8 cellular contexts compared by ENCODE assay signal in the genomic region with DNA sequence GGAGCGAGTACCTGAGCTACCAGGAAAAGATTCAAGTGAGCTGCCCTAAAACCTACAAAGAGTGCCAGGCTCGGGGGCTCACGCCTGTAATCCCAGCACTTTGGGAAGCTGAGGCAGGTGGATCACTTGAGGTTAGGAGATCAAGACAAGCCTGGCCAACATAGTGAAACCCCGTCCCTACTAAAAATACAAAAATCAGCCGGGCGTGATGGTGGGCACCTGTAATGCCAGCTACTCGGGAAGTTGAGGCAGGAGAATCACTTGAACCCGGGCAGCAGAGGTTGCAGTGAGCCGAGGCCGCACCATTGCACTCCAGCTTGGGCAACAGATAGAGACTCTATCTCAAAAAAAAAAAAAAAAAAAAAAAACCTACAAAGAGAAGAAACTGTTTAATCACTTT. TPM values are rescaled to one million over a fixed set of nuclear protein-coding genes. Genes with fewer than 3 reads are reported as not detected.
DNase-seq lines count a peak whose midpoint lies in the region; ATAC-seq and TF ChIP-seq lines count a peak whose summit lies in the region.
"Not testable (repeated sequence)": the region's sequence is repeated elsewhere in the genome, so short reads cannot be mapped to it uniquely, and the experiment has no call there.
"Had no signal": no experiment of that assay in that cellular context is flagged by ENCODE, and none has a peak within 500 bp of the region (broad histone marks: within the 10 kb centered on the region; RNA-seq: fewer than 3 reads in every experiment).

No MANE protein-coding gene starts in this region.

- peaks cover 6 to 18% of the 10 kb centered on the region in 2 donors for H3K36me3 Mint-ChIP-seq in stimulated activated naive B cell treated with anti-CD40 and anti-IgM and Interleukin-4, amounts not matched to agents 10 μg/mL and 1 μg/mL and 100 μg/mL, for 72 hours

- peaks cover 14 to 19% of the 10 kb centered on the region in 2 donors for H3K4me1 Mint-ChIP-seq in stimulated activated naive B cell treated with anti-CD40 and anti-IgM and Interleukin-4, amounts not matched to agents 10 μg/mL and 1 μg/mL and 100 μg/mL, for 72 hours

- WGBS in body of pancreas, 2 donors = 90 to 93% methylated on average over 10 of the region's 10 CpGs

- H3K27ac Mint-ChIP-seq in stimulated activated naive B cell treated with anti-CD40 and anti-IgM and Interleukin-4, amounts not matched to agents 10 μg/mL and 1 μg/mL and 100 μg/mL, for 72 hours = peak overlapping the region; percentile 60

- CTCF ChIA-PET in A673 (lab: Charles Lee) = interaction anchor here (0.7 kb wide), 1 partner anchor 138 kb away, joined by 3 read pairs; no protein-coding TSS in a partner anchor
- CTCF ChIA-PET in HEK293 (lab: Yijun Ruan, JAX) = interaction anchor here (0.6 to 1.9 kb wide), 3 partner anchors 14 to 64 kb away, joined by 3 to 6 read pairs (median 4); partner anchors contain the start of gene C1orf54

- H3K9ac ChIP-seq in SK-N-MC (ENCODE audit: insufficient read length) = not testable (repeated sequence)

- intact Hi-C loops in A673 (cut with micrococcal nuclease; ENCODE audit: unreplicated experiment); body of pancreas (cut with DNase I): not testable (repeated sequence)

- not testable (repeated sequence) for DNase-seq in A673 (ENCODE audit: low spot score); SK-N-MC (ENCODE audit: low read depth, low spot score); body of pancreas; stimulated activated naive B cell treated with anti-CD40 and anti-IgM and Interleukin-4, amounts not matched to agents 10 μg/mL and 1 μg/mL and 100 μg/mL, for 72 hours

- H3K9me3 ChIP-seq in A673 (ENCODE audit: low read depth, low read length, poor library complexity, severe bottlenecking); HEK293 (ENCODE audit: control insufficient read depth, insufficient read depth, low read depth, low read length); SK-N-MC (ENCODE audit: low read depth, low read length); body of pancreas; muscle layer of duodenum (ENCODE audit: control insufficient read depth in 1 of 2, low read length in 2 of 2): not testable (repeated sequence)

- peak overlapping the region in 1 of 2 donors; percentile 29 for H3K4me3 Mint-ChIP-seq in stimulated activated naive B cell treated with anti-CD40 and anti-IgM and Interleukin-4, amounts not matched to agents 10 μg/mL and 1 μg/mL and 100 μg/mL, for 72 hours

- H3K4me1 ChIP-seq in A673 (ENCODE audit: insufficient read depth, low read length, poor library complexity, severe bottlenecking); HEK293 (ENCODE audit: control insufficient read depth, insufficient read depth, low read length); muscle layer of duodenum (ENCODE audit: control insufficient read depth in 1 of 2, insufficient read depth in 2 of 2, low read length in 2 of 2): not testable (repeated sequence)
- peaks cover 25% of the 10 kb centered on the region for H3K4me1 ChIP-seq in body of pancreas

- H3K36me3 ChIP-seq in A673 (ENCODE audit: insufficient read depth, low read length, poor library complexity, severe bottlenecking) (peaks cover 39% of the 10 kb centered on the region), HEK293 (ENCODE audit: control insufficient read depth in 2 of 2, insufficient read depth in 1 of 2, low read length in 2 of 2) (peaks cover 33 to 36% of the 10 kb centered on the region in 2 experiments), SK-N-MC (ENCODE audit: insufficient read depth, low read length) (peaks cover 37% of the 10 kb centered on the region)
- H3K36me3 ChIP-seq in body of pancreas (replicated peaks in 1 of 2; ENCODE audit: insufficient read depth in 1 of 2, low read depth in 2 of 2); muscle layer of duodenum (ENCODE audit: control insufficient read depth in 1 of 2, insufficient read depth in 2 of 2, low read length in 2 of 2): not testable (repeated sequence)

- H3K27me3 Mint-ChIP-seq in stimulated activated naive B cell treated with anti-CD40 and anti-IgM and Interleukin-4, amounts not matched to agents 10 μg/mL and 1 μg/mL and 100 μg/mL, for 72 hours = not testable (repeated sequence)

- H3K4me3 ChIP-seq in A673 (ENCODE audit: low read depth, low read length, poor library complexity, severe bottlenecking) = peak overlapping the region; percentile 77
- not testable (repeated sequence) for H3K4me3 ChIP-seq in HEK293 (ENCODE audit: low read depth, low read length); body of pancreas; muscle layer of duodenum (ENCODE audit: low read depth in 1 of 2, low read length in 2 of 2)
- H3K4me3 ChIP-seq in SK-N-MC = peak overlapping the region; percentile 82; the same call in 1 of the 2 replicates

- H3K9me3 Mint-ChIP-seq in stimulated activated naive B cell treated with anti-CD40 and anti-IgM and Interleukin-4, amounts not matched to agents 10 μg/mL and 1 μg/mL and 100 μg/mL, for 72 hours = not testable (repeated sequence)

- H3K27ac ChIP-seq in A673 (ENCODE audit: low read depth, low read length, poor library complexity, severe bottlenecking) (peak overlapping the region; percentile 95), SK-N-MC (peak overlapping the region; percentile 81; the same call in 1 of the 2 replicates), body of pancreas (peak overlapping the region in 3 of 4 donors; percentile 80 to 94 (median 87)), muscle layer of duodenum (ENCODE audit: low read length) (peak overlapping the region; percentile 98)
- H3K27ac ChIP-seq in HEK293 (ENCODE audit: extremely low read depth, low read depth, low read length) = not testable (repeated sequence)

- not testable (repeated sequence) for TF ChIP-seq CTCF in A673 (conservative IDR thresholded peaks at IDR 0.05; ENCODE audit: low read depth, low read length); HEK293 (tag by site-specific recombination; IDR thresholded peaks at IDR 0.05); body of pancreas (IDR thresholded peaks at IDR 0.05)

- POLR2A ChIA-PET in A673 (lab: Charles Lee; ENCODE audit: low non-redundant PET) = not testable (repeated sequence)
- POLR2A ChIA-PET in HEK293 (lab: Yijun Ruan, JAX) = interaction anchor here (0.6 kb wide), 1 partner anchor 300 kb away, joined by 4 read pairs; no protein-coding TSS in a partner anchor

- BruUV-seq in A673 (replicated peaks; lab: Mats Ljungman, UMichigan) = not testable (repeated sequence)

- ATAC-seq in body of pancreas; stimulated activated naive B cell treated with anti-CD40 and anti-IgM and Interleukin-4, amounts not matched to agents 10 μg/mL and 1 μg/mL and 100 μg/mL, for 72 hours (replicated peaks): not testable (repeated sequence)

- not testable (repeated sequence) for H3K27me3 ChIP-seq in A673 (replicated peaks; ENCODE audit: insufficient read depth, low read depth, low read length, poor library complexity); body of pancreas; muscle layer of duodenum (ENCODE audit: low read depth, low read length)

- TF ChIP-seq POLR2A in body of pancreas (IDR thresholded peaks at IDR 0.05) = not testable (repeated sequence)

TF ChIP-seq in HEK293, 187 proteins besides CTCF, POLR2A, EP300 and RAD21:
- TF ChIP-seq ZNF121 (tag by site-specific recombination; IDR thresholded peaks at IDR 0.05) = peak; percentile 49; the same call in 1 of the 2 replicates

RNA-seq across cellular contexts. Expression of gene ANP32E, which starts 3.0 kb away (rescaled TPM):
- 141 and 153 TPM in 2 replicates for total RNA-seq in A673 (2021)
- 1 to 10 TPM; 9.2 to 9.3 TPM for total RNA-seq in body of pancreas

RNA-seq across cellular contexts. Expression of gene CA14, which starts 24.7 kb away (rescaled TPM):
- total RNA-seq in A673 (2021) = 2.0 and 2.2 TPM in 2 replicates
- not detected for total RNA-seq in body of pancreas
- total RNA-seq: CD4-positive, alpha-beta T cell; H4 had no signal

RNA-seq across cellular contexts. Expression of gene APH1A, which starts 35.9 kb away (rescaled TPM):
- total RNA-seq in A673 (2021) (136 and 144 TPM in 2 replicates), body of pancreas (10 to 100 TPM; 33.0 to 56.6 TPM)

RNA-seq across cellular contexts. Expression of gene C1orf54, which starts 39.7 kb away (rescaled TPM):
- 9.2 and 11.3 TPM in 2 replicates for total RNA-seq in A673 (2021)
- 1 to 10 TPM in 1 of 2 donors, not detected in 1; 8.6 TPM for total RNA-seq in body of pancreas

RNA-seq across cellular contexts. Expression of gene CIART, which starts 49.4 kb away (rescaled TPM):
- total RNA-seq in A673 (2021) (3.5 and 4.9 TPM in 2 replicates), body of pancreas (1 to 10 TPM in 1 of 2 donors, under 1 TPM in 1; 0.66 to 1.3 TPM)

Comparison
In these comparisons a context has a peak if more than half of its experiments do, and no peak if none do; other contexts are left out.
1. RNA of gene ANP32E, which starts 3.0 kb away (total RNA-seq): 141 to 153 TPM in A673; 9.2 to 9.3 TPM in body of pancreas; every median in the first group is over 10 times any median in the second.